19 cellular contexts compared by ENCODE assay signal in genomic region chr16:27676807-27677206, GRCh38.
DNase-seq lines count a peak whose midpoint lies in the region; ATAC-seq and TF ChIP-seq lines count a peak whose summit lies in the region.
"Had no signal": no experiment of that assay in that cellular context is flagged by ENCODE, and none has a peak within 500 bp of the region (broad histone marks: within the 10 kb centered on the region; RNA-seq: fewer than 3 reads in every experiment).

No MANE protein-coding gene starts in this region.

- no peak overlapping the region for H3K27ac ChIP-seq in fibroblast of lung (ENCODE audit: insufficient read depth, low read length)
- H3K27ac ChIP-seq in osteoblast (ENCODE audit: low read depth, low read length), result peak overlapping the region; percentile 76
- H3K27ac ChIP-seq: gastrocnemius medialis, PC-9 had no signal

- peaks cover 34 to 43% (median 38%) of the 10 kb centered on the region in 3 donors for H3K36me3 Mint-ChIP-seq in immature natural killer cell

- H4K20me1 ChIP-seq in fibroblast of lung (ENCODE audit: control insufficient read depth, extremely low read depth, insufficient read depth, low read length) (no peaks in the 10 kb centered on the region), osteoblast (ENCODE audit: insufficient read depth, low read length) (no peaks in the 10 kb centered on the region)

- no peak overlapping the region for H3K27ac Mint-ChIP-seq in immature natural killer cell
- H3K27ac Mint-ChIP-seq: endodermal cell; stimulated activated memory B cell treated with anti-CD40 and anti-IgM and Interleukin-4, amounts not matched to agents 10 μg/mL and 1 μg/mL and 100 μg/mL, for 72 hours had no signal

- no peaks in the 10 kb centered on the region for H3K9me3 Mint-ChIP-seq in immature natural killer cell
- H3K9me3 Mint-ChIP-seq: activated T-cell treated with anti-CD3 and anti-CD28 coated beads, Interleukin-2, amount 50 U/mL, for 4 hours had no signal

- H3K4me3 ChIP-seq in fibroblast of lung (replicated peaks in 1 of 4; ENCODE audit: control extremely low read depth in 1 of 4, insufficient read depth in 1 of 4, low read depth in 3 of 4, low read length in 4 of 4), result no peak overlapping the region
- no peak overlapping the region for H3K4me3 ChIP-seq in osteoblast (ENCODE audit: insufficient read depth, low read length)
- H3K4me3 ChIP-seq: gastrocnemius medialis, PC-9 had no signal

- DNase-seq in AG08396 (ENCODE audit: low spot score), result peak; percentile 30
- DNase-seq in RPMI7951 (ENCODE audit: low read depth), result peak; percentile 47
- DNase-seq in fibroblast of lung (ENCODE audit: low read depth in 2 of 2), result peak; percentile 47 to 67
- DNase-seq in osteoblast (ENCODE audit: insufficient read length, low spot score, missing footprints), result peak; percentile 86
- no peak for DNase-seq in NCI-H146 treated with DMSO at 0.1 percent for 48 hours (lab: John Stamatoyannopoulos, UW; ENCODE audit: unreplicated experiment)
- DNase-seq in immature natural killer cell, result no peak
- no peak for DNase-seq in NCI-H345 treated with DMSO at 0.1 percent for 48 hours (lab: John Stamatoyannopoulos, UW; ENCODE audit: unreplicated experiment)
- DNase-seq: activated CD4-positive, alpha-beta T cell treated with anti-CD3 and anti-CD28 coated beads, Interleukin-2, amount 50 U/mL, for 4 hours; activated T-cell treated with anti-CD3 and anti-CD28 coated beads, Interleukin-2, amount 50 U/mL, for 4 hours; central memory CD4-positive, alpha-beta T cell; COR-L47; endodermal cell; gastrocnemius medialis; GF-D8; NCI-H2081; PC-9; posterior cingulate gyrus had no signal

- H3K4me3 Mint-ChIP-seq in immature natural killer cell, result no peak overlapping the region
- H3K4me3 Mint-ChIP-seq: activated T-cell treated with anti-CD3 and anti-CD28 coated beads, Interleukin-2, amount 50 U/mL, for 4 hours; endodermal cell; stimulated activated memory B cell treated with anti-CD40 and anti-IgM and Interleukin-4, amounts not matched to agents 10 μg/mL and 1 μg/mL and 100 μg/mL, for 72 hours had no signal

- H3K36me3 ChIP-seq in fibroblast of lung (ENCODE audit: control insufficient read depth, insufficient read depth, low read length), result no peaks in the 10 kb centered on the region
- H3K36me3 ChIP-seq in osteoblast (ENCODE audit: insufficient read depth, low read length), result peaks cover 7% of the 10 kb centered on the region

- H3K79me2 ChIP-seq in fibroblast of lung (ENCODE audit: control insufficient read depth, insufficient read depth, low read length), result no peaks in the 10 kb centered on the region
- no peaks in the 10 kb centered on the region for H3K79me2 ChIP-seq in osteoblast (ENCODE audit: insufficient read depth, low read length)

- H3K4me1 Mint-ChIP-seq in immature natural killer cell, result no peaks in the 10 kb centered on the region
- H3K4me1 Mint-ChIP-seq: stimulated activated memory B cell treated with anti-CD40 and anti-IgM and Interleukin-4, amounts not matched to agents 10 μg/mL and 1 μg/mL and 100 μg/mL, for 72 hours had no signal

- H3K9ac ChIP-seq in fibroblast of lung (ENCODE audit: insufficient read depth, low read length), result no peak overlapping the region

- H3K27me3 ChIP-seq in fibroblast of lung (ENCODE audit: control insufficient read depth, insufficient read depth, low read length) (no peaks in the 10 kb centered on the region), osteoblast (ENCODE audit: insufficient read depth, low read length) (no peaks in the 10 kb centered on the region)
- H3K27me3 ChIP-seq: gastrocnemius medialis had no signal

- no peak for ATAC-seq in HG03460 (IDR thresholded peaks at IDR 0.05; ENCODE audit: unreplicated experiment)
- ATAC-seq: activated T-cell treated with anti-CD3 and anti-CD28 coated beads, Interleukin-2, amount 50 U/mL, for 4 hours; gastrocnemius medialis; stimulated activated memory B cell treated with anti-CD40 and anti-IgM and Interleukin-4, amounts not matched to agents 10 μg/mL and 1 μg/mL and 100 μg/mL, for 72 hours had no signal

- H3K4me1 ChIP-seq in fibroblast of lung (ENCODE audit: control insufficient read depth, extremely low read depth, insufficient read depth, low read length), result no peaks in the 10 kb centered on the region
- H3K4me1 ChIP-seq in osteoblast (ENCODE audit: insufficient read depth, low read length), result peaks cover 11% of the 10 kb centered on the region
- H3K4me1 ChIP-seq: gastrocnemius medialis had no signal

- no peaks in the 10 kb centered on the region for H3K27me3 Mint-ChIP-seq in immature natural killer cell (ENCODE audit: low read depth in 3 of 3)
- H3K27me3 Mint-ChIP-seq: stimulated activated memory B cell treated with anti-CD40 and anti-IgM and Interleukin-4, amounts not matched to agents 10 μg/mL and 1 μg/mL and 100 μg/mL, for 72 hours had no signal

- TF ChIP-seq CTCF in fibroblast of lung (conservative IDR thresholded peaks at IDR 0.05 in 1 of 2, IDR thresholded peaks at IDR 0.05 in 1 of 2; ENCODE audit: low read depth in 1 of 2, low read length in 2 of 2), result no peak
- TF ChIP-seq CTCF in osteoblast (IDR thresholded peaks at IDR 0.05; ENCODE audit: extremely low read depth, low read depth, low read length), result no peak

- H3K9me3 ChIP-seq in fibroblast of lung (ENCODE audit: control insufficient read depth, insufficient read depth, low read depth, low read length) (no peaks in the 10 kb centered on the region), osteoblast (ENCODE audit: low read depth, low read length) (no peaks in the 10 kb centered on the region)
- H3K9me3 ChIP-seq: gastrocnemius medialis had no signal

- H2AFZ ChIP-seq in fibroblast of lung (ENCODE audit: low read length) (no peak overlapping the region), osteoblast (ENCODE audit: low read length) (no peak overlapping the region)
- H2AFZ ChIP-seq: PC-9 had no signal

- H3K4me2 ChIP-seq in fibroblast of lung (ENCODE audit: extremely low read depth, insufficient read depth, low read length) (no peak overlapping the region), osteoblast (ENCODE audit: insufficient read depth, low read length) (peak overlapping the region; percentile 49)
- H3K4me2 ChIP-seq: PC-9 had no signal

Comparison
In these comparisons a context has a peak if more than half of its experiments do, and no peak if none do; other contexts are left out.
1. DNase-seq: peak in AG08396 (single experiment), RPMI7951 (single experiment), fibroblast of lung (2 of 2) and osteoblast (single experiment); none in NCI-H146 treated with DMSO at 0.1 percent for 48 hours (single experiment), immature natural killer cell (0 of 3) and NCI-H345 treated with DMSO at 0.1 percent for 48 hours (single experiment).